ENCODE assay signal across 8 cellular contexts in the genomic region with DNA sequence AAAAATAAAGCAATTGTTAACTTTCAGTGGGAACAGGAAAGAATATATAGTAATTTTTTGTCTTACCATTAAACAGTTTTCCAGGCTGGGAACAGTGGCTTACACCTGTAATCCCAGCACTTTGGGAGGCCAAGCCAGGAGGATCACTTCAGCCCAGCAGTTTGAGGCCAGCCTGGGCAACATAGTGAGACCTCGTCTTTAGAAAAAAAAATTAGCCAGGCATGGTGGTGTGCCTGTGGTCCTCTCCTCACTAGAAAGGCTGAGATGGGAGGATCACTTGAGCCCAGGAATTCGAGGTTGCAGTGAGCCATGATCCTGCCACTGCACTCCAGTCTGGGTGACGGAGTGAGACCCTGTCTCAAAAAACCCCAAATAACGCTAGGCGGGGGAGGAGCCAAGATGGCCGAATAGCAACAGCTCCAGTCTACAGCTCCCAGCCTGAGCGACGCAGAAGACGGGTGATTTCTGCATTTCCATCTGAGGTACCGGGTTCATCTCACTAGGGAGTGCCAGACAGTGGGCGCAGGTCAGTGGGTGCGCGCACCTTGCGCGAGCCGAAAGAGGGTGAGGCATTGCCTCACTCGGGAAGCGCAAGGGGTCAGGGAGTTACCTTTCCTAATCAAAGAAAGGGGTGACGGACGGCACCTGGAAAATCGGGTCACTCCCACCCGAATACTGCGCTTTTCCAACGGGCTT. TPM values are rescaled to one million over a fixed set of nuclear protein-coding genes. Genes with fewer than 3 reads are reported as not detected.
A peak's percentile ranks its signal among the peaks of the same experiment; 100 is the strongest.
DNase-seq lines count a peak whose midpoint lies in the region; ATAC-seq and TF ChIP-seq lines count a peak whose summit lies in the region.
"Not testable (repeated sequence)": the region's sequence is repeated elsewhere in the genome, so short reads cannot be mapped to it uniquely, and the experiment has no call there.

No MANE protein-coding gene starts in this region.

- peak overlapping the region in 1 of 8 donors; percentile 45 for H3K4me3 Mint-ChIP-seq in CD4-positive, alpha-beta memory T cell
- peak overlapping the region; percentile 0 for H3K4me3 Mint-ChIP-seq in endothelial cell (ENCODE audit: unreplicated experiment)
- H3K4me3 Mint-ChIP-seq in naive thymus-derived CD8-positive, alpha-beta T cell, result peak overlapping the region; percentile 32 to 73 (median 68)

- TF ChIP-seq EP300 in suprapubic skin (IDR thresholded peaks at IDR 0.05), result not testable (repeated sequence)

- intact Hi-C loops in CD4-positive, alpha-beta memory T cell (cut with micrococcal nuclease), result not testable (repeated sequence)

- not testable (repeated sequence) for H3K27ac ChIP-seq in CD4-positive, alpha-beta memory T cell (ENCODE audit: low read depth, low read length); HUES48 (ENCODE audit: low read depth, low read length); suprapubic skin

- not testable (repeated sequence) for TF ChIP-seq CTCF in endothelial cell (IDR thresholded peaks at IDR 0.05; ENCODE audit: unreplicated experiment); suprapubic skin (IDR thresholded peaks at IDR 0.05)

- not testable (repeated sequence) for H3K9me3 Mint-ChIP-seq in CD4-positive, alpha-beta memory T cell; endothelial cell (ENCODE audit: unreplicated experiment); naive thymus-derived CD8-positive, alpha-beta T cell

- not testable (repeated sequence) for H3K4me3 ChIP-seq in CD4-positive, alpha-beta memory T cell (ENCODE audit: low read length in 2 of 2)
- H3K4me3 ChIP-seq in HUES48 (ENCODE audit: low read depth, low read length) (peak overlapping the region; percentile 51), iPS-15b (ENCODE audit: low read depth, low read length) (peak overlapping the region; percentile 50), suprapubic skin (peak overlapping the region; percentile 5)

- H3K4me1 ChIP-seq in CD4-positive, alpha-beta memory T cell (ENCODE audit: insufficient read depth, low read length); HUES48 (ENCODE audit: control insufficient read depth, insufficient read depth, low read length); iPS-15b (ENCODE audit: control insufficient read depth, insufficient read depth, low read length); suprapubic skin: not testable (repeated sequence)

- ATAC-seq in naive thymus-derived CD8-positive, alpha-beta T cell, result not testable (repeated sequence)

- peaks cover 26 to 27% of the 10 kb centered on the region in 2 donors for H3K36me3 Mint-ChIP-seq in CD4-positive, alpha-beta memory T cell
- H3K36me3 Mint-ChIP-seq in endothelial cell (ENCODE audit: low read depth, unreplicated experiment), result not testable (repeated sequence)
- peaks cover 0 to 35% (median 22%) of the 10 kb centered on the region in 3 donors for H3K36me3 Mint-ChIP-seq in naive thymus-derived CD8-positive, alpha-beta T cell

- H3K27me3 Mint-ChIP-seq in CD4-positive, alpha-beta memory T cell; endothelial cell (ENCODE audit: unreplicated experiment); naive thymus-derived CD8-positive, alpha-beta T cell: not testable (repeated sequence)

- H3K4me1 Mint-ChIP-seq in CD4-positive, alpha-beta memory T cell, result peaks cover 12 to 23% (median 14%) of the 10 kb centered on the region in 4 donors
- H3K4me1 Mint-ChIP-seq in endothelial cell (ENCODE audit: unreplicated experiment), result not testable (repeated sequence)
- peaks cover 5 to 29% (median 23%) of the 10 kb centered on the region in 4 donors for H3K4me1 Mint-ChIP-seq in naive thymus-derived CD8-positive, alpha-beta T cell

- not testable (repeated sequence) for DNase-seq in CD4-positive, alpha-beta memory T cell; endothelial cell (ENCODE audit: low spot score); suprapubic skin (ENCODE audit: low spot score in 2 of 2)
- DNase-seq in NCI-H748 (lab: John Stamatoyannopoulos, UW; ENCODE audit: unreplicated experiment) (peak; percentile 43), activated gamma-delta T cell treated with Interleukin-2 at 50 U/mL for 16 hours (peak; percentile 4)
- DNase-seq in naive thymus-derived CD8-positive, alpha-beta T cell, result peak in 1 of 10 donors; percentile 0

- not testable (repeated sequence) for TF ChIP-seq POLR2A in suprapubic skin (IDR thresholded peaks at IDR 0.05)

- not testable (repeated sequence) for H3K36me3 ChIP-seq in CD4-positive, alpha-beta memory T cell (ENCODE audit: insufficient read depth, low read length); HUES48 (ENCODE audit: control insufficient read depth, insufficient read depth, low read length); iPS-15b (ENCODE audit: control insufficient read depth, insufficient read depth, low read length); suprapubic skin

- H3K27me3 ChIP-seq in CD4-positive, alpha-beta memory T cell (ENCODE audit: insufficient read depth, low read length); HUES48 (ENCODE audit: control insufficient read depth, insufficient read depth, low read length); iPS-15b (ENCODE audit: control insufficient read depth, insufficient read depth, low read length); suprapubic skin: not testable (repeated sequence)

- not testable (repeated sequence) for H3K9ac ChIP-seq in HUES48 (ENCODE audit: low read depth, low read length); iPS-15b (ENCODE audit: low read depth, low read length)

- CTCF ChIA-PET in CD4-positive, alpha-beta memory T cell (lab: Charles Lee; ENCODE audit: partially characterized antibody), result not testable (repeated sequence)

- H3K9me3 ChIP-seq in CD4-positive, alpha-beta memory T cell (ENCODE audit: control insufficient read depth in 1 of 2, low read length in 2 of 2); HUES48 (ENCODE audit: control insufficient read depth, insufficient read depth, low read length); iPS-15b (ENCODE audit: control insufficient read depth, insufficient read depth, low read length); suprapubic skin: not testable (repeated sequence)

- POLR2A ChIA-PET in CD4-positive, alpha-beta memory T cell (lab: Charles Lee; ENCODE audit: partially characterized antibody); naive thymus-derived CD8-positive, alpha-beta T cell (lab: Charles Lee): not testable (repeated sequence)

- H3K27ac Mint-ChIP-seq in CD4-positive, alpha-beta memory T cell, result peak overlapping the region in 6 of 7 donors; percentile 36 to 89 (median 68)
- not testable (repeated sequence) for H3K27ac Mint-ChIP-seq in endothelial cell (ENCODE audit: unreplicated experiment)
- peak overlapping the region; percentile 83 to 96 (median 90) for H3K27ac Mint-ChIP-seq in naive thymus-derived CD8-positive, alpha-beta T cell

- 73% methylated on average over 21 of the region's 24 CpGs for WGBS in suprapubic skin

RNA-seq across cellular contexts. Expression of a gene that starts 36.3 kb away (rescaled TPM):
- 10 to 100 TPM; 37.7 to 39.5 TPM for total RNA-seq in CD4-positive, alpha-beta memory T cell
- polyA plus RNA-seq in CD4-positive, alpha-beta memory T cell, result 10 to 100 TPM; 48.2 to 58.5 TPM
- 16.7 TPM for total RNA-seq in endothelial cell (ENCODE audit: unreplicated experiment)
- total RNA-seq in naive thymus-derived CD8-positive, alpha-beta T cell, result 10 to 100 TPM; 40.0 to 41.2 TPM
- 10 to 100 TPM; 48.8 to 60.2 (median 57.8) TPM for polyA plus RNA-seq in naive thymus-derived CD8-positive, alpha-beta T cell
- total RNA-seq in suprapubic skin, result 10 to 100 TPM; 14.4 to 34.8 (median 17.4) TPM

RNA-seq across cellular contexts. Expression of a gene that starts 54.7 kb away (rescaled TPM):
- 1 to 10 TPM; 7.9 to 8.5 TPM for total RNA-seq in CD4-positive, alpha-beta memory T cell
- 1 to 10 TPM; 4.2 to 5.0 TPM for polyA plus RNA-seq in CD4-positive, alpha-beta memory T cell
- 7.6 TPM for total RNA-seq in endothelial cell (ENCODE audit: unreplicated experiment)
- 10 to 100 TPM; 11.4 to 13.1 TPM for total RNA-seq in naive thymus-derived CD8-positive, alpha-beta T cell
- 10 to 100 TPM in 2 of 3 donors, 1 to 10 TPM in 1; 5.3 to 12.1 (median 10.2) TPM for polyA plus RNA-seq in naive thymus-derived CD8-positive, alpha-beta T cell
- 10 to 100 TPM in 1 of 4 donors, 1 to 10 TPM in 3; 4.2 to 12.1 (median 6.6) TPM for total RNA-seq in suprapubic skin
